8 cellular contexts compared by ENCODE assay signal in genomic region chr9:129988607-129989361, GRCh38. TPM values are rescaled to one million over a fixed set of nuclear protein-coding genes. Genes with fewer than 3 reads are reported as not detected.
DNase-seq lines count a peak whose midpoint lies in the region; ATAC-seq, FAIRE-seq and TF ChIP-seq lines count a peak whose summit lies in the region.

No MANE protein-coding gene starts in this region.

- H3K27me3 ChIP-seq in colonic mucosa, result no peaks in the 10 kb centered on the region

- TF ChIP-seq CTCF in colonic mucosa (IDR thresholded peaks at IDR 0.05), result no peak

- no peak overlapping the region for H3K27ac ChIP-seq in colonic mucosa
- H3K27ac ChIP-seq in caudate nucleus (ENCODE audit: low read depth, low read length), result no peak overlapping the region

- no peak overlapping the region for H3K9ac ChIP-seq in colonic mucosa (ENCODE audit: low read depth in 2 of 2, low read length in 2 of 2)

- FAIRE-seq in GM18507 (lab: Jason Lieb, UNC), result peak; percentile 97

- H3K4me1 ChIP-seq in colonic mucosa, result no peaks in the 10 kb centered on the region

- peak; percentile 58 for ATAC-seq in GM21576 (IDR thresholded peaks at IDR 0.05; ENCODE audit: unreplicated experiment)
- ATAC-seq in HG03565 (IDR thresholded peaks at IDR 0.05; ENCODE audit: unreplicated experiment), result peak; percentile 65

- DNase-seq in GM18507 (ENCODE audit: extremely low spot score, insufficient read length, low read depth) (no peak), kidney tubule cell (ENCODE audit: low spot score) (peak; percentile 18), head of caudate nucleus (no peak), colonic mucosa (no peak), NCI-H345 (lab: John Stamatoyannopoulos, UW) (no peak), caudate nucleus (lab: John Stamatoyannopoulos, UW) (no peak)

- H3K9me3 ChIP-seq in colonic mucosa, result no peaks in the 10 kb centered on the region

- H3K4me3 ChIP-seq in colonic mucosa, result no peak overlapping the region

- H3K36me3 ChIP-seq in colonic mucosa, result no peaks in the 10 kb centered on the region

- intact Hi-C loops in head of caudate nucleus (cut with DNase I), result no loop called here
- intact Hi-C loops in colonic mucosa (cut with DNase I), result no loop called here

RNA-seq across cellular contexts. Expression of gene FNBP1, which starts 54.2 kb away (rescaled TPM):
- 10 to 100 TPM; 24.7 to 55.5 TPM for total RNA-seq in colonic mucosa
